In genomic region chr10:5659702-5660528, GRCh38 we compare ENCODE assay signal across 1 cellular context.
TF ChIP-seq lines count a peak whose summit lies in the region.

No MANE protein-coding gene starts in this region.

TF ChIP-seq in HepG2, 621 proteins besides CTCF, POLR2A, EP300 and RAD21 (continued from another document and continues in another):
- TF ChIP-seq USF2 (IDR thresholded peaks at IDR 0.05; ENCODE audit: low read depth, low read length): no peak
- no peak for TF ChIP-seq USF2 (CRISPR knock-in tag; IDR thresholded peaks at IDR 0.05; ENCODE audit: borderline replicate concordance)
- TF ChIP-seq ZZZ3 (CRISPR knock-in tag; IDR thresholded peaks at IDR 0.05; ENCODE audit: borderline replicate concordance): 0 out of 2 replicates have a peak, but pooled peaks have one; percentile 48
- TF ChIP-seq TSC22D2 (CRISPR knock-in tag; IDR thresholded peaks at IDR 0.05; ENCODE audit: borderline replicate concordance): no peak
- TF ChIP-seq ZNF75D (CRISPR knock-in tag; IDR thresholded peaks at IDR 0.05; ENCODE audit: borderline replicate concordance): no peak
- TF ChIP-seq TBX3 (IDR thresholded peaks at IDR 0.05; ENCODE audit: borderline replicate concordance): peak; percentile 26; the same call in 1 of the 2 replicates
- no peak for TF ChIP-seq NCOA1 (CRISPR knock-in tag; IDR thresholded peaks at IDR 0.05)
- TF ChIP-seq BATF2 (CRISPR knock-in tag; IDR thresholded peaks at IDR 0.05): no peak
- peak; percentile 46; the same call in 1 of the 2 replicates for TF ChIP-seq ERF (CRISPR knock-in tag; IDR thresholded peaks at IDR 0.05)
- peak; percentile 73; the same call in 1 of the 2 replicates for TF ChIP-seq ZSCAN9 (CRISPR knock-in tag; IDR thresholded peaks at IDR 0.05; ENCODE audit: borderline replicate concordance)
- no peak for TF ChIP-seq TEAD2 (CRISPR knock-in tag; IDR thresholded peaks at IDR 0.05)
- no peak for TF ChIP-seq ZNF7 (CRISPR knock-in tag; IDR thresholded peaks at IDR 0.05)
- TF ChIP-seq SIN3B (IDR thresholded peaks at IDR 0.05; ENCODE audit: low read length): 0 out of 2 replicates have a peak, but pooled peaks have one; percentile 44
- no peak for TF ChIP-seq SAFB2 (CRISPR knock-in tag; IDR thresholded peaks at IDR 0.05; ENCODE audit: borderline replicate concordance, low read depth)
- no peak for TF ChIP-seq ZFP82 (CRISPR knock-in tag; IDR thresholded peaks at IDR 0.05; ENCODE audit: borderline replicate concordance)
- TF ChIP-seq SSRP1 (CRISPR knock-in tag; IDR thresholded peaks at IDR 0.05): peak; percentile 91; the same call in 1 of the 2 replicates
- no peak for TF ChIP-seq HOXA5 (CRISPR knock-in tag; IDR thresholded peaks at IDR 0.05)
- peak; percentile 66; the same call in 1 of the 2 replicates for TF ChIP-seq ISL2 (CRISPR knock-in tag; IDR thresholded peaks at IDR 0.05)
- TF ChIP-seq HCFC1 (IDR thresholded peaks at IDR 0.05; ENCODE audit: low read depth, low read length): peak; percentile 13; the same call in 1 of the 2 replicates
- no peak for TF ChIP-seq E2F1 (CRISPR knock-in tag; IDR thresholded peaks at IDR 0.05)
- no peak for TF ChIP-seq ZBTB34 (CRISPR knock-in tag; IDR thresholded peaks at IDR 0.05)
- no peak for TF ChIP-seq PCBP2 (optimal IDR thresholded peaks at IDR 0.05; ENCODE audit: low read depth, low read length, poor library complexity, severe bottlenecking)
- TF ChIP-seq SP2 (CRISPR knock-in tag; IDR thresholded peaks at IDR 0.05): no peak
- no peak for TF ChIP-seq ZFAT (CRISPR knock-in tag; conservative IDR thresholded peaks at IDR 0.05)
- peak; percentile 42; the same call in 1 of the 2 replicates for TF ChIP-seq SP5 (CRISPR knock-in tag; IDR thresholded peaks at IDR 0.05; ENCODE audit: borderline replicate concordance, low read depth)
- TF ChIP-seq ZBTB7B (CRISPR knock-in tag; IDR thresholded peaks at IDR 0.05): peak; percentile 71; the same call in 1 of the 2 replicates
- no peak for TF ChIP-seq ZMAT5 (CRISPR knock-in tag; IDR thresholded peaks at IDR 0.05; ENCODE audit: borderline replicate concordance, low read depth)
- TF ChIP-seq BRD4 (CRISPR knock-in tag; IDR thresholded peaks at IDR 0.05): no peak; the same call in 1 of the 2 replicates
- no peak for TF ChIP-seq ZNF558 (CRISPR knock-in tag; IDR thresholded peaks at IDR 0.05; ENCODE audit: borderline replicate concordance)
- TF ChIP-seq PBX3 (CRISPR knock-in tag; IDR thresholded peaks at IDR 0.05; ENCODE audit: borderline replicate concordance): no peak
- no peak for TF ChIP-seq TP53 (CRISPR knock-in tag; conservative IDR thresholded peaks at IDR 0.05)
- no peak; the same call in 1 of the 2 replicates for TF ChIP-seq SNAPC2 (CRISPR knock-in tag; IDR thresholded peaks at IDR 0.05)
- TF ChIP-seq CREBL2 (CRISPR knock-in tag; IDR thresholded peaks at IDR 0.05; ENCODE audit: borderline replicate concordance): no peak
- TF ChIP-seq ZNF773 (CRISPR knock-in tag; IDR thresholded peaks at IDR 0.05; ENCODE audit: borderline replicate concordance): no peak
- TF ChIP-seq NONO (IDR thresholded peaks at IDR 0.05): no peak
- no peak for TF ChIP-seq NONO (CRISPR knock-in tag; conservative IDR thresholded peaks at IDR 0.05)
- TF ChIP-seq ZNF737 (CRISPR knock-in tag; IDR thresholded peaks at IDR 0.05; ENCODE audit: borderline replicate concordance): no peak; the same call in 1 of the 2 replicates
- no peak for TF ChIP-seq SYNCRIP (IDR thresholded peaks at IDR 0.05; ENCODE audit: insufficient read depth, low read depth, low read length)
- peak; percentile 39; the same call in 1 of the 2 replicates for TF ChIP-seq ZNF792 (CRISPR knock-in tag; IDR thresholded peaks at IDR 0.05)
- no peak; the same call in 1 of the 2 replicates for TF ChIP-seq TBX2 (CRISPR knock-in tag; IDR thresholded peaks at IDR 0.05; ENCODE audit: borderline replicate concordance)
- TF ChIP-seq ARID5B (CRISPR knock-in tag; IDR thresholded peaks at IDR 0.05): peak; percentile 93
- TF ChIP-seq FOXA1 (IDR thresholded peaks at IDR 0.05): peak; percentile 63
- TF ChIP-seq FOXA1 (CRISPR knock-in tag; IDR thresholded peaks at IDR 0.05): peak; percentile 93
- TF ChIP-seq SCMH1 (CRISPR knock-in tag; IDR thresholded peaks at IDR 0.05; ENCODE audit: borderline replicate concordance): no peak
- TF ChIP-seq ZBTB39 (CRISPR knock-in tag; IDR thresholded peaks at IDR 0.05): peak; percentile 38; the same call in 1 of the 2 replicates
- no peak for TF ChIP-seq KAT7 (CRISPR knock-in tag; IDR thresholded peaks at IDR 0.05; ENCODE audit: borderline replicate concordance)
- no peak for TF ChIP-seq POLR2AphosphoS5 (IDR thresholded peaks at IDR 0.05; ENCODE audit: low read depth, low read length)
- TF ChIP-seq ATF1 (CRISPR knock-in tag; IDR thresholded peaks at IDR 0.05): no peak; the same call in 1 of the 2 replicates
- no peak for TF ChIP-seq ZNF547 (CRISPR knock-in tag; IDR thresholded peaks at IDR 0.05)
- peak; percentile 74 for TF ChIP-seq MED8 (CRISPR knock-in tag; IDR thresholded peaks at IDR 0.05; ENCODE audit: insufficient replicate concordance)
- no peak for TF ChIP-seq KAT2B (IDR thresholded peaks at IDR 0.05; ENCODE audit: borderline replicate concordance, low read depth, low read length)
- TF ChIP-seq ATF3 (CRISPR knock-in tag; IDR thresholded peaks at IDR 0.05): peak; percentile 94
- no peak for TF ChIP-seq TGIF2 (CRISPR knock-in tag; IDR thresholded peaks at IDR 0.05)
- TF ChIP-seq ZNF564 (CRISPR knock-in tag; IDR thresholded peaks at IDR 0.05): 0 out of 2 replicates have a peak, but pooled peaks have one; percentile 30
- peak; percentile 60; the same call in 1 of the 2 replicates for TF ChIP-seq DPF2 (CRISPR knock-in tag; IDR thresholded peaks at IDR 0.05; ENCODE audit: borderline replicate concordance, low read depth)
- TF ChIP-seq SNAI1 (CRISPR knock-in tag; IDR thresholded peaks at IDR 0.05; ENCODE audit: borderline replicate concordance): peak; percentile 86; the same call in 1 of the 2 replicates
- TF ChIP-seq IKZF5 (CRISPR knock-in tag; IDR thresholded peaks at IDR 0.05): peak; percentile 53; the same call in 1 of the 2 replicates
- TF ChIP-seq MBNL3 (CRISPR knock-in tag; conservative IDR thresholded peaks at IDR 0.05): no peak
- TF ChIP-seq SMAD3 (CRISPR knock-in tag; IDR thresholded peaks at IDR 0.05): peak; percentile 65; the same call in 1 of the 2 replicates
- TF ChIP-seq SRSF1 (optimal IDR thresholded peaks at IDR 0.05; ENCODE audit: low read depth, low read length): no peak
